ENCODE assay signal across 1 cellular context in genomic region chr20:53867741-53868351, GRCh38.
TF ChIP-seq lines count a peak whose summit lies in the region.

No MANE protein-coding gene starts in this region.

TF ChIP-seq in GM23338, 12 proteins besides CTCF, POLR2A, EP300 and RAD21 (continued from another document):
- no peak for TF ChIP-seq EZH2 (IDR thresholded peaks at IDR 0.05; ENCODE audit: low read depth, unreplicated experiment)
- TF ChIP-seq JUNB (IDR thresholded peaks at IDR 0.05; ENCODE audit: unreplicated experiment), result no peak
- TF ChIP-seq ZNF114 (CRISPR knock-in tag; IDR thresholded peaks at IDR 0.05), result no peak
- TF ChIP-seq REST (IDR thresholded peaks at IDR 0.05; ENCODE audit: unreplicated experiment), result no peak
